Comparison of ENCODE assay signal across 25 cellular contexts in the genomic region with DNA sequence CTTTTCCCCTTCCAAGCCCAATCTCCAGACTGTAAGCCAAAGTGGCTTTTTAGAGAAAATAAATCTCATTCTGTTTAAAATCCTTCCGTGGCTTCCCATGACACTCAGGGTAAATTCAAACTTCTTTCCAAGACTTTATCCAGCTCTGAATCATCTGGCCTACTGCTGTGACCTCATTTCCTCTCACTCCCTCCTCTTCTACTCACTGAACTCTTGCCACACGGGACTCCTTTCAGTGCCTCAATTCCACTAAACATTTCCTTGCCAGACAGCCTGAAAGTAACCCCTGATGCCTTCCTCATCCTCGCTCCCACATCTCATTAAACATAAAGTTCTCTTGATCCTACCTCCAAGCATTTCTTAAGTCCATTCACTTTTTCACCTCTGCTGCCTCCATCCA. TPM values are rescaled to one million over a fixed set of nuclear protein-coding genes. Genes with fewer than 3 reads are reported as not detected.
A peak's percentile ranks its signal among the peaks of the same experiment; 100 is the strongest.
DNase-seq lines count a peak whose midpoint lies in the region; ATAC-seq and TF ChIP-seq lines count a peak whose summit lies in the region.
"Had no signal": no experiment of that assay in that cellular context is flagged by ENCODE, and none has a peak within 500 bp of the region (broad histone marks: within the 10 kb centered on the region; RNA-seq: fewer than 3 reads in every experiment).

No MANE protein-coding gene starts in this region.

- H3K9me3 ChIP-seq in AG04450 (ENCODE audit: control insufficient read depth, insufficient read depth, low read length): no peaks in the 10 kb centered on the region
- H3K9me3 ChIP-seq: A549, tibial nerve had no signal

- peak overlapping the region; percentile 57 for H3K27ac ChIP-seq in AG04450 (ENCODE audit: low read depth, low read length)
- H3K27ac ChIP-seq: A549, epithelial cell of prostate, tibial nerve had no signal

- DNase-seq in AG04450 (ENCODE audit: low read depth, low spot score) (peak; percentile 11), HFF-Myc (ENCODE audit: extremely low read depth, low read depth) (peak; percentile 2), astrocyte of the cerebellum (ENCODE audit: low read depth) (peak; percentile 4), hepatic stellate cell (ENCODE audit: low spot score) (peak; percentile 14), COR-L47 (lab: John Stamatoyannopoulos, UW) (no peak)
- DNase-seq: activated naive CD4-positive, alpha-beta T cell treated with anti-CD3 and anti-CD28 coated beads for 36 hours; activated T-cell treated with anti-CD3 and anti-CD28 coated beads, Interleukin-2, amount 50 U/mL, for 1 hour; CD4-positive, alpha-beta memory T cell; dermis blood vessel endothelial cell; DMS79 treated with DMSO at 0.1 percent for 48 hours; hippocampal formation; KBM-7; left colon; NCI-H1105; NCI-H82; retina; stimulated activated CD4-positive, alpha-beta T cell treated with anti-CD3 and anti-CD28 coated beads, Interleukin-15, amount 100 ng/mL, for 24 hours; stimulated activated naive CD4-positive, alpha-beta T cell had no signal

- in situ Hi-C loops in astrocyte of the cerebellum (cut with HindIII; ENCODE audit: low sequenced_read_pairs): no loop called here

- POLR2A ChIA-PET in AG04450 (lab: Yijun Ruan, JAX): no interaction called here

- H3K4me3 ChIP-seq in AG04450 (ENCODE audit: low read depth, low read length): no peak overlapping the region
- H3K4me3 ChIP-seq in HFF-Myc (replicated peaks; ENCODE audit: low read depth, low read length): no peak overlapping the region
- no peak overlapping the region for H3K4me3 ChIP-seq in astrocyte of the cerebellum (ENCODE audit: low read depth, low read length)
- H3K4me3 ChIP-seq: A549, tibial nerve had no signal

- CTCF ChIA-PET in AG04450 (lab: Charles Lee): no interaction called here

- TF ChIP-seq CTCF in AG04450 (IDR thresholded peaks at IDR 0.05; ENCODE audit: low read depth, low read length) (no peak), HFF-Myc (IDR thresholded peaks at IDR 0.05; ENCODE audit: low read depth, low read length, missing control alignments) (no peak), astrocyte of the cerebellum (IDR thresholded peaks at IDR 0.05; ENCODE audit: low read depth, low read length, missing control alignments) (no peak)

- H3K27me3 ChIP-seq in AG04450 (ENCODE audit: control insufficient read depth, insufficient read depth, low read length): no peaks in the 10 kb centered on the region

- ATAC-seq in GM21723 (IDR thresholded peaks at IDR 0.05; ENCODE audit: unreplicated experiment) (no peak), HG02852 (IDR thresholded peaks at IDR 0.05; ENCODE audit: unreplicated experiment) (no peak), HG02642 (IDR thresholded peaks at IDR 0.05; ENCODE audit: poor library complexity, unreplicated experiment) (no peak)
- ATAC-seq: A549, left colon, Panc1 had no signal

RNA-seq across cellular contexts. Expression of a gene that starts 27.8 kb away (rescaled TPM):
- 2.7 and 3.9 TPM in 2 replicates for polyA plus RNA-seq in AG04450 (2011; rRNA removed)
- polyA minus RNA-seq in AG04450 (2011; rRNA and poly(A)+ RNA removed): 2.6 and 2.8 TPM in 2 replicates
